ENCODE assay signal across 17 cellular contexts in genomic region chr7:32618470-32618869, GRCh38.
A peak's percentile ranks its signal among the peaks of the same experiment; 100 is the strongest.
DNase-seq lines count a peak whose midpoint lies in the region; ATAC-seq, FAIRE-seq and TF ChIP-seq lines count a peak whose summit lies in the region.
"Had no signal": no experiment of that assay in that cellular context is flagged by ENCODE, and none has a peak within 500 bp of the region (broad histone marks: within the 10 kb centered on the region; RNA-seq: fewer than 3 reads in every experiment).

No MANE protein-coding gene starts in this region.

- H3K9ac ChIP-seq in K562 (ENCODE audit: insufficient read depth in 1 of 2, low read depth in 2 of 2, low read length in 2 of 2), result peak overlapping the region in 1 of 2 experiments; percentile 50; a peak in 2 of 4 replicates

- DNase-seq in activated CD4-positive, alpha-beta memory T cell treated with anti-CD3 and anti-CD28 coated beads for 36 hours, result peak; percentile 31
- DNase-seq in activated CD4-positive, alpha-beta memory T cell treated with anti-CD3 and anti-CD28 coated beads, Interleukin-2, amount 10 ng/mL, durations not matched to agents 7 days and 5 days, result no peak
- DNase-seq in stimulated activated naive CD8-positive, alpha-beta T cell treated with anti-CD3 and anti-CD28 coated beads, Interleukin-15, Interleukin-2, amounts not matched to agents 100 U/mL and 50 U/mL, for 24 hours, result no peak
- no peak for DNase-seq in stimulated activated naive CD8-positive, alpha-beta T cell treated with anti-CD3 and anti-CD28 coated beads, Interleukin-15, amount 100 ng/mL, for 72 hours
- DNase-seq in K562 (ENCODE audit: extremely low read depth in 1 of 4, low spot score in 3 of 4) (peak; percentile 18 to 63 (median 43)), HuH-7.5 (ENCODE audit: low spot score) (no peak)
- DNase-seq in CD4-positive, alpha-beta memory T cell, result no peak
- DNase-seq: Calu3; CD4-positive, alpha-beta T cell; DMS53; HCEC 1CT; NCI-H1105; NCI-H2227 treated with DMSO at 0.1 percent for 48 hours; NCI-H510A treated with DMSO at 0.1 percent for 48 hours; SHP77 treated with DMSO at 0.1 percent for 48 hours had no signal

- no peaks in the 10 kb centered on the region for H3K36me3 Mint-ChIP-seq in activated CD4-positive, alpha-beta memory T cell treated with anti-CD3 and anti-CD28 coated beads for 36 hours
- H3K36me3 Mint-ChIP-seq in activated CD4-positive, alpha-beta memory T cell treated with anti-CD3 and anti-CD28 coated beads, Interleukin-2, amount 10 ng/mL, durations not matched to agents 7 days and 5 days (ENCODE audit: low read depth), result no peaks in the 10 kb centered on the region
- no peaks in the 10 kb centered on the region for H3K36me3 Mint-ChIP-seq in CD4-positive, alpha-beta memory T cell

- no TSS peak for BruUV-seq in K562 (replicated peaks; lab: Mats Ljungman, UMichigan)

- peak overlapping the region; percentile 72 for H2AFZ ChIP-seq in K562 (ENCODE audit: low read depth, low read length)

- 3% methylated on average over 2 of the region's 2 CpGs for WGBS in K562 (ENCODE audit: insufficient coverage, low coverage, missing lambda C conversion rate)

- H3K4me2 ChIP-seq in K562 (ENCODE audit: insufficient read depth, low read length), result peak overlapping the region; percentile 55

- no peak for TF ChIP-seq EP300 in K562 (IDR thresholded peaks at IDR 0.05; ENCODE audit: low read length)

- in situ Hi-C loops in K562 (cut with MboI), result no loop called here

- peaks cover 7% of the 10 kb centered on the region for H3K27me3 Mint-ChIP-seq in activated CD4-positive, alpha-beta memory T cell treated with anti-CD3 and anti-CD28 coated beads for 36 hours
- H3K27me3 Mint-ChIP-seq in activated CD4-positive, alpha-beta memory T cell treated with anti-CD3 and anti-CD28 coated beads, Interleukin-2, amount 10 ng/mL, durations not matched to agents 7 days and 5 days, result peaks cover 12% of the 10 kb centered on the region
- H3K27me3 Mint-ChIP-seq in stimulated activated naive CD8-positive, alpha-beta T cell treated with anti-CD3 and anti-CD28 coated beads, Interleukin-15, amount 100 ng/mL, for 72 hours, result peaks cover 14% of the 10 kb centered on the region
- peaks cover 3 to 10% of the 10 kb centered on the region in 2 donors for H3K27me3 Mint-ChIP-seq in CD4-positive, alpha-beta memory T cell
- H3K27me3 Mint-ChIP-seq: CD4-positive, alpha-beta T cell had no signal

- H3K27ac Mint-ChIP-seq in activated CD4-positive, alpha-beta memory T cell treated with anti-CD3 and anti-CD28 coated beads for 36 hours, result no peak overlapping the region
- no peak overlapping the region for H3K27ac Mint-ChIP-seq in activated CD4-positive, alpha-beta memory T cell treated with anti-CD3 and anti-CD28 coated beads, Interleukin-2, amount 10 ng/mL, durations not matched to agents 7 days and 5 days
- H3K27ac Mint-ChIP-seq in stimulated activated naive CD8-positive, alpha-beta T cell treated with anti-CD3 and anti-CD28 coated beads, Interleukin-15, amount 100 ng/mL, for 72 hours, result no peak overlapping the region
- no peak overlapping the region for H3K27ac Mint-ChIP-seq in CD4-positive, alpha-beta memory T cell
- H3K27ac Mint-ChIP-seq: CD4-positive, alpha-beta T cell had no signal

- H3K27ac ChIP-seq in K562 (ENCODE audit: extremely low read depth, low read depth, low read length), result peak overlapping the region; percentile 61
- no peak overlapping the region for H3K27ac ChIP-seq in CD4-positive, alpha-beta memory T cell (ENCODE audit: low read depth, low read length)

- peaks cover 13% of the 10 kb centered on the region for H3K4me1 Mint-ChIP-seq in activated CD4-positive, alpha-beta memory T cell treated with anti-CD3 and anti-CD28 coated beads for 36 hours (ENCODE audit: low read depth)
- H3K4me1 Mint-ChIP-seq in activated CD4-positive, alpha-beta memory T cell treated with anti-CD3 and anti-CD28 coated beads, Interleukin-2, amount 10 ng/mL, durations not matched to agents 7 days and 5 days, result peaks cover 5% of the 10 kb centered on the region
- H3K4me1 Mint-ChIP-seq in stimulated activated naive CD8-positive, alpha-beta T cell treated with anti-CD3 and anti-CD28 coated beads, Interleukin-15, amount 100 ng/mL, for 72 hours, result no peaks in the 10 kb centered on the region
- H3K4me1 Mint-ChIP-seq in CD4-positive, alpha-beta memory T cell, result peaks cover 0 to 2% (median 0%) of the 10 kb centered on the region in 4 donors

- H4K20me1 ChIP-seq in K562 (replicated peaks; ENCODE audit: control insufficient read depth, insufficient read depth, low read length), result no peaks in the 10 kb centered on the region

- TF ChIP-seq RAD21 in K562 (CRISPR knock-in tag; conservative IDR thresholded peaks at IDR 0.05 in 1 of 2, IDR thresholded peaks at IDR 0.05 in 1 of 2), result no peak

- no peak overlapping the region for H3K4me3 ChIP-seq in K562
- no peak overlapping the region for H3K4me3 ChIP-seq in CD4-positive, alpha-beta memory T cell (ENCODE audit: low read length in 2 of 2)
- H3K4me3 ChIP-seq: GM12878 had no signal

- H3K9me1 ChIP-seq in K562 (ENCODE audit: control insufficient read depth, insufficient read depth, low read length), result no peaks in the 10 kb centered on the region

- POLR2A ChIA-PET in activated CD4-positive, alpha-beta memory T cell treated with anti-CD3 and anti-CD28 coated beads for 36 hours (lab: Charles Lee), result no interaction called here
- POLR2A ChIA-PET in activated CD4-positive, alpha-beta memory T cell treated with anti-CD3 and anti-CD28 coated beads, Interleukin-2, amount 10 ng/mL, durations not matched to agents 7 days and 5 days (lab: Charles Lee), result no interaction called here
- POLR2A ChIA-PET in K562 (lab: Yijun Ruan, JAX), result interaction anchor here (0.8 to 1.5 kb wide), 3 partner anchors 10 to 51 kb away, joined by 3 to 5 read pairs (median 4); no protein-coding TSS in a partner anchor
- POLR2A ChIA-PET in CD4-positive, alpha-beta memory T cell (lab: Charles Lee; ENCODE audit: partially characterized antibody), result no interaction called here

- H3K4me1 ChIP-seq in K562 (replicated peaks in 1 of 2; ENCODE audit: control insufficient read depth in 2 of 2, insufficient read depth in 2 of 2, low read length in 2 of 2), result peaks cover 0 to 15% of the 10 kb centered on the region in 2 experiments; a peak in 3 of 5 replicates
- no peaks in the 10 kb centered on the region for H3K4me1 ChIP-seq in CD4-positive, alpha-beta memory T cell (ENCODE audit: insufficient read depth, low read length)

- intact Hi-C loops in activated CD4-positive, alpha-beta memory T cell treated with anti-CD3 and anti-CD28 coated beads for 36 hours (cut with micrococcal nuclease), result no loop called here
- intact Hi-C loops in K562 (cut with micrococcal nuclease), result no loop called here
- intact Hi-C loops in CD4-positive, alpha-beta memory T cell (cut with micrococcal nuclease), result no loop called here

- ATAC-seq in stimulated activated naive CD8-positive, alpha-beta T cell treated with anti-CD3 and anti-CD28 coated beads, Interleukin-15, Interleukin-2, amounts not matched to agents 100 U/mL and 50 U/mL, for 24 hours, result peak; percentile 75
- ATAC-seq in stimulated activated naive CD8-positive, alpha-beta T cell treated with anti-CD3 and anti-CD28 coated beads, Interleukin-15, amount 100 ng/mL, for 72 hours, result no peak
- ATAC-seq in K562, result peak; percentile 90
- ATAC-seq: GM12878 had no signal

- no peaks in the 10 kb centered on the region for H3K9me3 Mint-ChIP-seq in activated CD4-positive, alpha-beta memory T cell treated with anti-CD3 and anti-CD28 coated beads for 36 hours
- no peaks in the 10 kb centered on the region for H3K9me3 Mint-ChIP-seq in activated CD4-positive, alpha-beta memory T cell treated with anti-CD3 and anti-CD28 coated beads, Interleukin-2, amount 10 ng/mL, durations not matched to agents 7 days and 5 days
- H3K9me3 Mint-ChIP-seq in stimulated activated naive CD8-positive, alpha-beta T cell treated with anti-CD3 and anti-CD28 coated beads, Interleukin-15, amount 100 ng/mL, for 72 hours, result no peaks in the 10 kb centered on the region
- no peaks in the 10 kb centered on the region for H3K9me3 Mint-ChIP-seq in CD4-positive, alpha-beta memory T cell
- H3K9me3 Mint-ChIP-seq: CD4-positive, alpha-beta T cell had no signal

- H3K27me3 ChIP-seq in K562 (ENCODE audit: control insufficient read depth in 2 of 2, insufficient read depth in 2 of 2, low read length in 2 of 2), result no peaks in the 10 kb centered on the region
- no peaks in the 10 kb centered on the region for H3K27me3 ChIP-seq in CD4-positive, alpha-beta memory T cell (ENCODE audit: insufficient read depth, low read length)

- no peak for TF ChIP-seq CTCF in K562 (IDR thresholded peaks at IDR 0.05 in 2 of 3, conservative IDR thresholded peaks at IDR 0.05 in 1 of 3; ENCODE audit: insufficient read depth in 2 of 3, low read depth in 1 of 3, low read length in 3 of 3)

- CTCF ChIA-PET in activated CD4-positive, alpha-beta memory T cell treated with anti-CD3 and anti-CD28 coated beads for 36 hours (lab: Charles Lee), result interaction anchor here (0.7 kb wide), 1 partner anchor 44 kb away, joined by 3 read pairs; no protein-coding TSS in a partner anchor
- CTCF ChIA-PET in activated CD4-positive, alpha-beta memory T cell treated with anti-CD3 and anti-CD28 coated beads, Interleukin-2, amount 10 ng/mL, durations not matched to agents 7 days and 5 days (lab: Charles Lee), result no interaction called here
- CTCF ChIA-PET in K562 (lab: Yijun Ruan, JAX; ENCODE audit: low intra/inter-chr PET ratio), result no interaction called here
- CTCF ChIA-PET in CD4-positive, alpha-beta memory T cell (lab: Charles Lee; ENCODE audit: partially characterized antibody), result no interaction called here

- TF ChIP-seq POLR2A in K562 (conservative IDR thresholded peaks at IDR 0.05), result 0 out of 2 replicates have a peak, but pooled peaks have one; percentile 50

- H3K79me2 ChIP-seq in K562 (ENCODE audit: control insufficient read depth, insufficient read depth, low read length), result no peaks in the 10 kb centered on the region

- no peak overlapping the region for H3K4me3 Mint-ChIP-seq in activated CD4-positive, alpha-beta memory T cell treated with anti-CD3 and anti-CD28 coated beads for 36 hours
- H3K4me3 Mint-ChIP-seq in activated CD4-positive, alpha-beta memory T cell treated with anti-CD3 and anti-CD28 coated beads, Interleukin-2, amount 10 ng/mL, durations not matched to agents 7 days and 5 days, result no peak overlapping the region
- H3K4me3 Mint-ChIP-seq in stimulated activated naive CD8-positive, alpha-beta T cell treated with anti-CD3 and anti-CD28 coated beads, Interleukin-15, amount 100 ng/mL, for 72 hours, result no peak overlapping the region
- no peak overlapping the region for H3K4me3 Mint-ChIP-seq in CD4-positive, alpha-beta memory T cell
- H3K4me3 Mint-ChIP-seq: CD4-positive, alpha-beta T cell had no signal

- no peak for FAIRE-seq in K562 (lab: Jason Lieb, UNC)
- FAIRE-seq: A204.1, GM12878 had no signal

- H3K36me3 ChIP-seq in K562 (ENCODE audit: control insufficient read depth, insufficient read depth, low read length), result no peaks in the 10 kb centered on the region
- H3K36me3 ChIP-seq in CD4-positive, alpha-beta memory T cell (ENCODE audit: insufficient read depth, low read length), result no peaks in the 10 kb centered on the region

- no peaks in the 10 kb centered on the region for H3K9me3 ChIP-seq in K562 (replicated peaks; ENCODE audit: control insufficient read depth, insufficient read depth, low read depth, low read length)
- no peaks in the 10 kb centered on the region for H3K9me3 ChIP-seq in CD4-positive, alpha-beta memory T cell (ENCODE audit: control insufficient read depth in 1 of 2, low read length in 2 of 2)

TF ChIP-seq in K562, 482 proteins besides CTCF, POLR2A, EP300 and RAD21 (continues in another document):
- TF ChIP-seq SMAD2 (IDR thresholded peaks at IDR 0.05; ENCODE audit: low read depth, low read length), result no peak

Comparison
In these comparisons a context has a peak if more than half of its experiments do, and no peak if none do; other contexts are left out.
1. DNase-seq: peak in activated CD4-positive, alpha-beta memory T cell treated with anti-CD3 and anti-CD28 coated beads for 36 hours (single experiment) and K562 (4 of 4); none in activated CD4-positive, alpha-beta memory T cell treated with anti-CD3 and anti-CD28 coated beads, Interleukin-2, amount 10 ng/mL, durations not matched to agents 7 days and 5 days (single experiment), stimulated activated naive CD8-positive, alpha-beta T cell treated with anti-CD3 and anti-CD28 coated beads, Interleukin-15, Interleukin-2, amounts not matched to agents 100 U/mL and 50 U/mL, for 24 hours (single experiment), stimulated activated naive CD8-positive, alpha-beta T cell treated with anti-CD3 and anti-CD28 coated beads, Interleukin-15, amount 100 ng/mL, for 72 hours (0 of 2), CD4-positive, alpha-beta memory T cell (0 of 5) and HuH-7.5 (single experiment).